ENCODE assay signal across 1 cellular context in the genomic region with DNA sequence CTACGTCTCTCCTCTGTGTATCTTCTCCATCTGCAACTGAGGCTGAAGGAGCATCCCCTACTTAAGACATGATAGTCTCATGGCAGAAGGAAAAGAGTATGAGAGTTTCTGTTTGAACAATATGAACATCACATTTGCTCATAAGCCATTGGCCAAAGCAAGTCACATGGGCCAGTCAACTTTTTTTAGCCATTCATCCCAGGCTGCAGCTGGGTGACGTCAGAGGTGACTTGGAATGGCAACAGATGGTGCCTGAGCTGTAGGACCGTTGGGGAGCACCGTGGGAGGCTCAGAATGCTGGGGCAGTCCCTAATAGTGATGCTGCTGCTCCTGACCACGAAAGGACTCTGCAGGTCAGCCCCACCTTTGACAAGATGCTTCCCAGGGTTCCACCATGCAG.
TF ChIP-seq lines count a peak whose summit lies in the region.

No MANE protein-coding gene starts in this region.

TF ChIP-seq in GM12878, 131 proteins besides CTCF, POLR2A, EP300 and RAD21 (continued from another document):
- TF ChIP-seq, protein P1, sequence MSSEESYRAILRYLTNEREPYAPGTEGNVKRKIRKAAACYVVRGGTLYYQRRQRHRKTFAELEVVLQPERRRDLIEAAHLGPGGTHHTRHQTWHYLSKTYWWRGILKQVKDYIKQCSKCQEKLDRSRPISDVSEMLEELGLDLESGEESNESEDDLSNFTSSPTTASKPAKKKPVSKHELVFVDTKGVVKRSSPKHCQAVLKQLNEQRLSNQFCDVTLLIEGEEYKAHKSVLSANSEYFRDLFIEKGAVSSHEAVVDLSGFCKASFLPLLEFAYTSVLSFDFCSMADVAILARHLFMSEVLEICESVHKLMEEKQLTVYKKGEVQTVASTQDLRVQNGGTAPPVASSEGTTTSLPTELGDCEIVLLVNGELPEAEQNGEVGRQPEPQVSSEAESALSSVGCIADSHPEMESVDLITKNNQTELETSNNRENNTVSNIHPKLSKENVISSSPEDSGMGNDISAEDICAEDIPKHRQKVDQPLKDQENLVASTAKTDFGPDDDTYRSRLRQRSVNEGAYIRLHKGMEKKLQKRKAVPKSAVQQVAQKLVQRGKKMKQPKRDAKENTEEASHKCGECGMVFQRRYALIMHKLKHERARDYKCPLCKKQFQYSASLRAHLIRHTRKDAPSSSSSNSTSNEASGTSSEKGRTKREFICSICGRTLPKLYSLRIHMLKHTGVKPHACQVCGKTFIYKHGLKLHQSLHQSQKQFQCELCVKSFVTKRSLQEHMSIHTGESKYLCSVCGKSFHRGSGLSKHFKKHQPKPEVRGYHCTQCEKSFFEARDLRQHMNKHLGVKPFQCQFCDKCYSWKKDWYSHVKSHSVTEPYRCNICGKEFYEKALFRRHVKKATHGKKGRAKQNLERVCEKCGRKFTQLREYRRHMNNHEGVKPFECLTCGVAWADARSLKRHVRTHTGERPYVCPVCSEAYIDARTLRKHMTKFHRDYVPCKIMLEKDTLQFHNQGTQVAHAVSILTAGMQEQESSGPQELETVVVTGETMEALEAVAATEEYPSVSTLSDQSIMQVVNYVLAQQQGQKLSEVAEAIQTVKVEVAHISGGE (CRISPR knock-in tag; IDR thresholded peaks at IDR 0.05) = no peak
- TF ChIP-seq RAD51 (IDR thresholded peaks at IDR 0.05) (peak; percentile 73), ATF7 (IDR thresholded peaks at IDR 0.05; ENCODE audit: low read depth) (0 out of 2 replicates have a peak, but pooled peaks have one; percentile 27), SMARCA5 (IDR thresholded peaks at IDR 0.05) (no peak), CEBPB (IDR thresholded peaks at IDR 0.05; ENCODE audit: borderline replicate concordance in 1 of 2, low read depth in 2 of 2, low read length in 2 of 2) (no peak), ZNF274 (IDR thresholded peaks at IDR 0.05; ENCODE audit: insufficient read depth, insufficient read length) (no peak), RUNX3 (IDR thresholded peaks at IDR 0.05; ENCODE audit: low read length) (peak; percentile 23; the same call in 1 of the 2 replicates), BHLHE40 (IDR thresholded peaks at IDR 0.05; ENCODE audit: borderline replicate concordance in 1 of 2, low read depth in 2 of 2, low read length in 1 of 2) (no peak), CBX3 (IDR thresholded peaks at IDR 0.05; ENCODE audit: borderline replicate concordance, low read depth) (no peak)
- TF ChIP-seq, protein P2, sequence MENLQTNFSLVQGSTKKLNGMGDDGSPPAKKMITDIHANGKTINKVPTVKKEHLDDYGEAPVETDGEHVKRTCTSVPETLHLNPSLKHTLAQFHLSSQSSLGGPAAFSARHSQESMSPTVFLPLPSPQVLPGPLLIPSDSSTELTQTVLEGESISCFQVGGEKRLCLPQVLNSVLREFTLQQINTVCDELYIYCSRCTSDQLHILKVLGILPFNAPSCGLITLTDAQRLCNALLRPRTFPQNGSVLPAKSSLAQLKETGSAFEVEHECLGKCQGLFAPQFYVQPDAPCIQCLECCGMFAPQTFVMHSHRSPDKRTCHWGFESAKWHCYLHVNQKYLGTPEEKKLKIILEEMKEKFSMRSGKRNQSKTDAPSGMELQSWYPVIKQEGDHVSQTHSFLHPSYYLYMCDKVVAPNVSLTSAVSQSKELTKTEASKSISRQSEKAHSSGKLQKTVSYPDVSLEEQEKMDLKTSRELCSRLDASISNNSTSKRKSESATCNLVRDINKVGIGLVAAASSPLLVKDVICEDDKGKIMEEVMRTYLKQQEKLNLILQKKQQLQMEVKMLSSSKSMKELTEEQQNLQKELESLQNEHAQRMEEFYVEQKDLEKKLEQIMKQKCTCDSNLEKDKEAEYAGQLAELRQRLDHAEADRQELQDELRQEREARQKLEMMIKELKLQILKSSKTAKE (IDR thresholded peaks at IDR 0.05; ENCODE audit: low read depth, poor library complexity, severe bottlenecking) = no peak
- TF ChIP-seq, protein P3, sequence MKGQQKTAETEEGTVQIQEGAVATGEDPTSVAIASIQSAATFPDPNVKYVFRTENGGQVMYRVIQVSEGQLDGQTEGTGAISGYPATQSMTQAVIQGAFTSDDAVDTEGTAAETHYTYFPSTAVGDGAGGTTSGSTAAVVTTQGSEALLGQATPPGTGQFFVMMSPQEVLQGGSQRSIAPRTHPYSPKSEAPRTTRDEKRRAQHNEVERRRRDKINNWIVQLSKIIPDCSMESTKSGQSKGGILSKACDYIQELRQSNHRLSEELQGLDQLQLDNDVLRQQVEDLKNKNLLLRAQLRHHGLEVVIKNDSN (IDR thresholded peaks at IDR 0.05; ENCODE audit: borderline replicate concordance, extremely low read length, insufficient read depth, low read depth, low read length) = peak; percentile 65
